In the genomic region with DNA sequence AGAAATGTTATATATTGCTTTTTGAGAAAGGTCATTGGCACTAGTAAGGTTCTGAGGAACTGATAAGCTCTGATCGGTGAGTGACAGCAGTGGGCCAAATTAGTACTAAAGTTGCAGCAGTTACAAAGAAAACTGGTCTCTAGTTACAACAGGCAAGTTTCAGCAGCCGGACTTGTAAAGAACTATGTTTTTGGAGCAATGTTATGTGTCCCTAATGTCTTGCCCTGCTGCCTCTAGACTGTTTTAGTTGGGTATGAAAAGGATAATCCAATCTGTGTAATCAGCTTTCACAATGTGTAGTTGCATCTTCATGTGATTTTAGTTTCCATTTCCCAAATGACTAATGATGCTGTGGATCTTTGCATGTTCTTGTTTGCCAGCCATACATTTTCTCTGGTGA, we compare ENCODE assay signal across 11 cellular contexts.
A peak's percentile ranks its signal among the peaks of the same experiment; 100 is the strongest.
DNase-seq lines count a peak whose midpoint lies in the region; ATAC-seq and TF ChIP-seq lines count a peak whose summit lies in the region.
"Had no signal": no experiment of that assay in that cellular context is flagged by ENCODE, and none has a peak within 500 bp of the region (broad histone marks: within the 10 kb centered on the region; RNA-seq: fewer than 3 reads in every experiment).

No MANE protein-coding gene starts in this region.

- DNase-seq in GM12864 (ENCODE audit: low read depth) (peak; percentile 15), endothelial cell (ENCODE audit: low spot score) (no peak), NCI-H1048 (lab: John Stamatoyannopoulos, UW) (no peak), NCI-H446 treated with DMSO at 0.1 percent for 48 hours (lab: John Stamatoyannopoulos, UW) (no peak), omental fat pad (ENCODE audit: low spot score) (no peak)
- DNase-seq in activated CD8-positive, alpha-beta T cell treated with anti-CD3 and anti-CD28 coated beads, Interleukin-2, amount 10 ng/mL, durations not matched to agents 7 days and 5 days: no peak
- DNase-seq: naive B cell, spleen had no signal

- H3K4me3 Mint-ChIP-seq in activated CD8-positive, alpha-beta T cell treated with anti-CD3 and anti-CD28 coated beads, Interleukin-2, amount 10 ng/mL, durations not matched to agents 7 days and 5 days: no peak overlapping the region
- H3K4me3 Mint-ChIP-seq in endothelial cell (ENCODE audit: unreplicated experiment): no peak overlapping the region
- H3K4me3 Mint-ChIP-seq: central memory CD8-positive, alpha-beta T cell; naive B cell had no signal

- CTCF ChIA-PET in activated CD8-positive, alpha-beta T cell treated with anti-CD3 and anti-CD28 coated beads, Interleukin-2, amount 10 ng/mL, durations not matched to agents 7 days and 5 days (lab: Charles Lee): interaction anchor here (1.7 kb wide), 1 partner anchor 12 kb away, joined by 3 read pairs; no protein-coding TSS in a partner anchor

- TF ChIP-seq CTCF in GM12864 (IDR thresholded peaks at IDR 0.05; ENCODE audit: low read depth, low read length, missing control alignments) (no peak), endothelial cell (IDR thresholded peaks at IDR 0.05; ENCODE audit: unreplicated experiment) (no peak), omental fat pad (IDR thresholded peaks at IDR 0.05) (no peak)

- no peak overlapping the region for H3K4me3 ChIP-seq in GM12864 (ENCODE audit: low read depth, low read length)
- H3K4me3 ChIP-seq: spleen had no signal

- H3K4me1 Mint-ChIP-seq in activated CD8-positive, alpha-beta T cell treated with anti-CD3 and anti-CD28 coated beads, Interleukin-2, amount 10 ng/mL, durations not matched to agents 7 days and 5 days (ENCODE audit: low read depth): peaks cover 24% of the 10 kb centered on the region
- no peaks in the 10 kb centered on the region for H3K4me1 Mint-ChIP-seq in endothelial cell (ENCODE audit: unreplicated experiment)
- H3K4me1 Mint-ChIP-seq: naive B cell had no signal

- peaks cover under 1% of the 10 kb centered on the region for H3K9me3 Mint-ChIP-seq in activated CD8-positive, alpha-beta T cell treated with anti-CD3 and anti-CD28 coated beads, Interleukin-2, amount 10 ng/mL, durations not matched to agents 7 days and 5 days (ENCODE audit: insufficient read depth)
- no peaks in the 10 kb centered on the region for H3K9me3 Mint-ChIP-seq in endothelial cell (ENCODE audit: unreplicated experiment)
- H3K9me3 Mint-ChIP-seq: central memory CD8-positive, alpha-beta T cell had no signal

- no peak overlapping the region for H3K27ac Mint-ChIP-seq in activated CD8-positive, alpha-beta T cell treated with anti-CD3 and anti-CD28 coated beads, Interleukin-2, amount 10 ng/mL, durations not matched to agents 7 days and 5 days
- no peak overlapping the region for H3K27ac Mint-ChIP-seq in endothelial cell (ENCODE audit: unreplicated experiment)
- H3K27ac Mint-ChIP-seq: naive B cell had no signal

- POLR2A ChIA-PET in activated CD8-positive, alpha-beta T cell treated with anti-CD3 and anti-CD28 coated beads, Interleukin-2, amount 10 ng/mL, durations not matched to agents 7 days and 5 days (lab: Charles Lee): interaction anchor here (0.7 kb wide), 1 partner anchor 128 kb away, joined by 3 read pairs; no protein-coding TSS in a partner anchor

- ATAC-seq in GM18907 (IDR thresholded peaks at IDR 0.05; ENCODE audit: unreplicated experiment) (peak; percentile 74), HG03039 (IDR thresholded peaks at IDR 0.05; ENCODE audit: unreplicated experiment) (peak; percentile 69), omental fat pad (ENCODE audit: low FRiP score) (no peak)
- ATAC-seq in activated CD8-positive, alpha-beta T cell treated with anti-CD3 and anti-CD28 coated beads, Interleukin-2, amount 10 ng/mL, durations not matched to agents 7 days and 5 days: peak; percentile 57

- H3K27me3 Mint-ChIP-seq in activated CD8-positive, alpha-beta T cell treated with anti-CD3 and anti-CD28 coated beads, Interleukin-2, amount 10 ng/mL, durations not matched to agents 7 days and 5 days (ENCODE audit: low read depth): no peaks in the 10 kb centered on the region
- H3K27me3 Mint-ChIP-seq in endothelial cell (ENCODE audit: unreplicated experiment): peaks cover 1% of the 10 kb centered on the region
- H3K27me3 Mint-ChIP-seq: central memory CD8-positive, alpha-beta T cell had no signal

- H3K36me3 Mint-ChIP-seq in activated CD8-positive, alpha-beta T cell treated with anti-CD3 and anti-CD28 coated beads, Interleukin-2, amount 10 ng/mL, durations not matched to agents 7 days and 5 days (ENCODE audit: low read depth): peaks cover 12% of the 10 kb centered on the region
- no peaks in the 10 kb centered on the region for H3K36me3 Mint-ChIP-seq in endothelial cell (ENCODE audit: low read depth, unreplicated experiment)
- H3K36me3 Mint-ChIP-seq: naive B cell had no signal
